9 cellular contexts compared by ENCODE assay signal in genomic region chr10:74103560-74104248, GRCh38. TPM values are rescaled to one million over a fixed set of nuclear protein-coding genes. Genes with fewer than 3 reads are reported as not detected.
DNase-seq lines count a peak whose midpoint lies in the region; ATAC-seq, FAIRE-seq and TF ChIP-seq lines count a peak whose summit lies in the region.
"Had no signal": no experiment of that assay in that cellular context is flagged by ENCODE, and none has a peak within 500 bp of the region (broad histone marks: within the 10 kb centered on the region; RNA-seq: fewer than 3 reads in every experiment).

No MANE protein-coding gene starts in this region.

- H3K4me2 ChIP-seq in A549 = no peak overlapping the region
- peak overlapping the region; percentile 8; the same call in 1 of the 2 replicates for H3K4me2 ChIP-seq in OCI-LY1 (ENCODE audit: low read length)

- H3K27ac ChIP-seq in A549 = no peak overlapping the region
- H3K27ac ChIP-seq in OCI-LY1 (ENCODE audit: low read depth, low read length, poor library complexity, severe bottlenecking) = no peak overlapping the region

- no peak for TF ChIP-seq POLR2A in A549 (IDR thresholded peaks at IDR 0.05; ENCODE audit: low read length)

- TF ChIP-seq CTCF in A549 (IDR thresholded peaks at IDR 0.05) = peak; percentile 58
- peak; percentile 67 for TF ChIP-seq CTCF in GM12873 (IDR thresholded peaks at IDR 0.05; ENCODE audit: insufficient read depth, low read depth, low read length, missing control alignments)
- peak; percentile 77 for TF ChIP-seq CTCF in OCI-LY1 (IDR thresholded peaks at IDR 0.05; ENCODE audit: low read length)
- peak; percentile 62 for TF ChIP-seq CTCF in fibroblast of pulmonary artery (IDR thresholded peaks at IDR 0.05; ENCODE audit: low read length, missing control alignments)

- CTCF ChIA-PET in A549 (lab: Yijun Ruan, JAX) = interaction anchor here (0.6 to 5.9 kb wide), 32 partner anchors 9 to 324 kb away, joined by 3 to 35 read pairs (median 4); no protein-coding TSS in a partner anchor

- peak; percentile 59 for TF ChIP-seq RAD21 in A549 (conservative IDR thresholded peaks at IDR 0.05 in 1 of 2, IDR thresholded peaks at IDR 0.05 in 1 of 2)

- 76% methylated on average over 10 of the region's 10 CpGs for WGBS in A549 (ENCODE audit: missing lambda C conversion rate)

- no peaks in the 10 kb centered on the region for H3K9me3 ChIP-seq in A549
- H3K9me3 ChIP-seq in OCI-LY1 (ENCODE audit: low read length) = no peaks in the 10 kb centered on the region

- H3K4me1 ChIP-seq in A549 (no peaks in the 10 kb centered on the region), OCI-LY1 (ENCODE audit: insufficient read depth, low read length, severe bottlenecking) (no peaks in the 10 kb centered on the region)

- no peaks in the 10 kb centered on the region for H3K79me2 ChIP-seq in OCI-LY1 (ENCODE audit: insufficient read depth, low read length)

- no peaks in the 10 kb centered on the region for H3K9me2 ChIP-seq in OCI-LY1 (ENCODE audit: low read depth, low read length)

- no peak for FAIRE-seq in A549 (lab: Jason Lieb, UNC)

- no peaks in the 10 kb centered on the region for H4K20me1 ChIP-seq in OCI-LY1 (ENCODE audit: insufficient read depth, low read length)

- no peak overlapping the region for H2AFZ ChIP-seq in OCI-LY1 (ENCODE audit: low read length)

- POLR2A ChIA-PET in A549 (lab: Yijun Ruan, JAX) = interaction anchor here (1.1 kb wide), 1 partner anchor 31 kb away, joined by 3 read pairs; no protein-coding TSS in a partner anchor

- TF ChIP-seq EP300 in A549 (IDR thresholded peaks at IDR 0.05) = no peak

- ATAC-seq in A549 (peak in 1 of 2 experiments; percentile 76; a peak in 3 of 6 replicates), GM18858 (IDR thresholded peaks at IDR 0.05; ENCODE audit: unreplicated experiment) (no peak), HG03469 (IDR thresholded peaks at IDR 0.05; ENCODE audit: unreplicated experiment) (no peak)

- H3K27me3 ChIP-seq in OCI-LY1 (ENCODE audit: insufficient read depth, low read length) = no peaks in the 10 kb centered on the region

- no peak overlapping the region for H3K9ac ChIP-seq in OCI-LY1 (ENCODE audit: low read length)

- peaks cover 6% of the 10 kb centered on the region; the same call in 1 of the 2 replicates for H3K36me3 ChIP-seq in OCI-LY1 (ENCODE audit: insufficient read depth, low read length)

- DNase-seq in A549 (ENCODE audit: low read depth in 1 of 2, low spot score in 1 of 2) = peak; percentile 48 to 51
- peak; percentile 54 for DNase-seq in fibroblast of pulmonary artery (ENCODE audit: low read depth)
- no peak for DNase-seq in ureter (ENCODE audit: low spot score)
- no peak for DNase-seq in activated CD4-positive, CD25-positive, alpha-beta regulatory T cell (lab: John Stamatoyannopoulos, UW)

- no peaks in the 10 kb centered on the region for H3F3A ChIP-seq in OCI-LY1 (ENCODE audit: insufficient read depth, low read length)

- H3K4me3 ChIP-seq in A549 (no peak overlapping the region), OCI-LY1 (ENCODE audit: low read depth, low read length, poor library complexity, severe bottlenecking) (no peak overlapping the region), fibroblast of pulmonary artery (replicated peaks; ENCODE audit: low read depth, low read length) (no peak overlapping the region)
- H3K4me3 ChIP-seq: lung had no signal

TF ChIP-seq in A549, 52 proteins besides CTCF, POLR2A, EP300 and RAD21:
- TF ChIP-seq SMC3 (IDR thresholded peaks at IDR 0.05) (peak; percentile 52), ZNF302 (CRISPR knock-in tag; IDR thresholded peaks at IDR 0.05) (no peak), KDM5A (IDR thresholded peaks at IDR 0.05) (no peak), RNF2 (IDR thresholded peaks at IDR 0.05; ENCODE audit: borderline replicate concordance, low read depth) (no peak)

RNA-seq across cellular contexts. Expression of gene AP3M1, which starts 46.9 kb away (rescaled TPM):
- 75.8 and 83.0 TPM in 2 replicates for polyA plus RNA-seq in A549 (2011; rRNA removed)
- 15.3 and 18.1 TPM in 2 replicates for polyA plus RNA-seq in A549 (2012; cell fraction: cytosol; rRNA removed)
- polyA plus RNA-seq in A549 (2012; cell fraction: nucleus; rRNA removed) = 8.9 and 14.4 TPM in 2 replicates
- 38.5 to 41.0 TPM (median 39.0 TPM) in 3 replicates for polyA plus RNA-seq in A549 (2017; fragmentation: RNase III; extraction: RNeasy Plus Mini Kit Qiagen cat#74134 plus additional on column Dnase treatment)
- 33.1 and 34.9 TPM in 2 replicates for polyA minus RNA-seq in A549 (2011; rRNA and poly(A)+ RNA removed)
- 48.5 TPM for total RNA-seq in ureter

RNA-seq across cellular contexts. Expression of gene ADK, which starts 47.3 kb away (rescaled TPM):
- polyA plus RNA-seq in A549 (2011; rRNA removed) = 38.4 and 40.7 TPM in 2 replicates
- 13.8 and 14.4 TPM in 2 replicates for polyA plus RNA-seq in A549 (2012; cell fraction: cytosol; rRNA removed)
- polyA plus RNA-seq in A549 (2012; cell fraction: nucleus; rRNA removed) = 5.0 and 7.1 TPM in 2 replicates
- 32.0 to 37.0 TPM (median 35.8 TPM) in 3 replicates for polyA plus RNA-seq in A549 (2017; fragmentation: RNase III; extraction: RNeasy Plus Mini Kit Qiagen cat#74134 plus additional on column Dnase treatment)
- 7.2 and 8.6 TPM in 2 replicates for polyA minus RNA-seq in A549 (2011; rRNA and poly(A)+ RNA removed)
- total RNA-seq in ureter = 40.8 TPM

Comparison
In these comparisons a context has a peak if more than half of its experiments do, and no peak if none do; other contexts are left out.
1. DNase-seq: peak in A549 (2 of 2) and fibroblast of pulmonary artery (single experiment); none in ureter (single experiment) and activated CD4-positive, CD25-positive, alpha-beta regulatory T cell (0 of 4).
2. Peak in every context shown above with its lines, with median percentiles within 50 percentile points of each other: CTCF ChIP-seq.